17 cellular contexts compared by ENCODE assay signal in genomic region chr11:116030697-116031331, GRCh38.
A peak's percentile ranks its signal among the peaks of the same experiment; 100 is the strongest.
DNase-seq lines count a peak whose midpoint lies in the region; ATAC-seq, FAIRE-seq and TF ChIP-seq lines count a peak whose summit lies in the region.
"Had no signal": no experiment of that assay in that cellular context is flagged by ENCODE, and none has a peak within 500 bp of the region (broad histone marks: within the 10 kb centered on the region; RNA-seq: fewer than 3 reads in every experiment).

No MANE protein-coding gene starts in this region.

- in situ Hi-C loops in GM12878 (cut with MboI), result no loop called here

- TF ChIP-seq EP300 in GM12878 (IDR thresholded peaks at IDR 0.05; ENCODE audit: borderline replicate concordance in 1 of 2, control insufficient read depth in 1 of 2, low read depth in 2 of 2, low read length in 2 of 2), result peak in 1 of 2 experiments; percentile 50; a peak in 1 of 4 replicates

- H3K9ac ChIP-seq in GM12878 (ENCODE audit: control insufficient read depth, insufficient read depth, low read length), result no peak overlapping the region

- no peak overlapping the region; the same call in 1 of the 2 replicates for H2AFZ ChIP-seq in GM12878 (ENCODE audit: control insufficient read depth, low read depth, low read length)

- FAIRE-seq in GM18507 (lab: Jason Lieb, UNC) (peak; percentile 39), GM12878 (lab: Jason Lieb, UNC) (peak; percentile 7)
- FAIRE-seq: G401.6, HepG2, HTR-8/SVneo had no signal

- RAD21 ChIA-PET in GM12878 (lab: Charles Lee; ENCODE audit: unreplicated experiment), result interaction anchor here (1.2 to 1.4 kb wide), 2 partner anchors 43 to 44 kb away, joined by 5 to 6 read pairs; no protein-coding TSS in a partner anchor

- no peaks in the 10 kb centered on the region for H3K36me3 ChIP-seq in GM12878 (ENCODE audit: control insufficient read depth in 2 of 2, insufficient read depth in 2 of 2, low read length in 1 of 2)

- no peaks in the 10 kb centered on the region for H4K20me1 ChIP-seq in GM12878 (ENCODE audit: control insufficient read depth, insufficient read depth)

- 0 out of 2 replicates have a peak overlapping the region, but pooled peaks have one; percentile 13 for H3K4me2 ChIP-seq in GM12878 (ENCODE audit: control insufficient read depth, insufficient read depth)

- intact Hi-C loops in GM12878 (cut with micrococcal nuclease; ENCODE audit: unreplicated experiment), result loop anchor here (1.0 kb wide), 1 partner anchor 35 kb away; no protein-coding TSS in a partner anchor

- ATAC-seq in GM21619 (IDR thresholded peaks at IDR 0.05; ENCODE audit: unreplicated experiment) (peak; percentile 53), GM12878 (peak; percentile 85), GM21390 (IDR thresholded peaks at IDR 0.05; ENCODE audit: unreplicated experiment) (no peak)
- ATAC-seq: HepG2 had no signal

- DNase-seq in DMS53 (lab: John Stamatoyannopoulos, UW), result peak; percentile 43
- no peak for DNase-seq in DMS53 treated with DMSO at 0.1 percent for 48 hours (lab: John Stamatoyannopoulos, UW; ENCODE audit: unreplicated experiment)
- DNase-seq in GM18507 (ENCODE audit: extremely low spot score, insufficient read length, low read depth), result no peak
- DNase-seq in GM12878 (ENCODE audit: low read depth, low spot score), result peak; percentile 36
- no peak for DNase-seq in activated naive CD4-positive, alpha-beta T cell (lab: John Stamatoyannopoulos, UW)
- no peak for DNase-seq in globus pallidus (ENCODE audit: low spot score)
- DNase-seq: Caco-2; CD8-positive, alpha-beta memory T cell; EL; GOT3; H9 had no signal

- no peak overlapping the region for H3K4me3 ChIP-seq in GM12878

- no peak for TF ChIP-seq RAD21 in GM12878 (IDR thresholded peaks at IDR 0.05; ENCODE audit: insufficient read depth, low read depth, low read length)

- 23% methylated on average over 4 of the region's 4 CpGs for WGBS in GM12878 (ENCODE audit: insufficient coverage, insufficient replicate concordance, low lambda C conversion rate, missing lambda C conversion rate)

- CTCF ChIA-PET in GM12878 (lab: Yijun Ruan, JAX), result interaction anchor here (1.0 to 1.1 kb wide), 2 partner anchors 34 to 48 kb away, joined by 3 read pairs; no protein-coding TSS in a partner anchor

- BruUV-seq in GM12878 (replicated peaks; lab: Mats Ljungman, UMichigan), result no TSS peak

- H3K27ac ChIP-seq in GM12878 (ENCODE audit: control insufficient read depth, insufficient read depth), result no peak overlapping the region
- H3K27ac ChIP-seq: 22Rv1 had no signal

- H3K9me3 ChIP-seq in GM12878 (replicated peaks; ENCODE audit: control insufficient read depth, insufficient read depth, low read length), result no peaks in the 10 kb centered on the region; the same call in 2 of the 3 replicates
- H3K9me3 ChIP-seq: Caco-2 had no signal

- SMC1A ChIA-PET in GM12878 (lab: Charles Lee; ENCODE audit: uncharacterized antibody, unreplicated experiment), result interaction anchor here (1.0 to 1.3 kb wide), 4 partner anchors 11 to 141 kb away, joined by 3 to 5 read pairs (median 4); no protein-coding TSS in a partner anchor

- H3K27me3 ChIP-seq in GM12878 (replicated peaks in 1 of 2; ENCODE audit: control insufficient read depth in 2 of 2, insufficient read depth in 2 of 2, low read length in 1 of 2), result no peaks in the 10 kb centered on the region

- H3K4me1 ChIP-seq in GM12878 (ENCODE audit: control insufficient read depth, insufficient read depth, low read length), result peaks cover 6% of the 10 kb centered on the region; the same call in 1 of the 2 replicates
- H3K4me1 ChIP-seq: Caco-2 had no signal

- no peak for TF ChIP-seq CTCF in GM12878 (IDR thresholded peaks at IDR 0.05 in 2 of 3, conservative IDR thresholded peaks at IDR 0.05 in 1 of 3; ENCODE audit: control insufficient read depth in 2 of 3, extremely low read depth in 1 of 3, insufficient read depth in 1 of 3, low read depth in 3 of 3, low read length in 3 of 3)

- TF ChIP-seq POLR2A in GM12878 (IDR thresholded peaks at IDR 0.05; ENCODE audit: low read depth, low read length), result no peak

- H3K79me2 ChIP-seq in GM12878 (ENCODE audit: control insufficient read depth, insufficient read depth, low read length), result no peaks in the 10 kb centered on the region

- POLR2A ChIA-PET in GM12878 (lab: Charles Lee), result interaction anchor here (0.8 kb wide), 1 partner anchor 110 kb away, joined by 3 read pairs; no protein-coding TSS in a partner anchor

TF ChIP-seq in GM12878, 131 proteins besides CTCF, POLR2A, EP300 and RAD21:
- peak; percentile 33; the same call in 1 of the 2 replicates for TF ChIP-seq RUNX3 (IDR thresholded peaks at IDR 0.05; ENCODE audit: low read length)
- no peak for TF ChIP-seq FOXM1 (IDR thresholded peaks at IDR 0.05; ENCODE audit: low read depth, low read length)
- TF ChIP-seq NFIC (IDR thresholded peaks at IDR 0.05; ENCODE audit: low read depth, low read length), result no peak
- TF ChIP-seq BCL3 (IDR thresholded peaks at IDR 0.05; ENCODE audit: borderline replicate concordance, insufficient read depth, low read depth, low read length, poor library complexity, severe bottlenecking), result no peak

Comparison
In these comparisons a context has a peak if more than half of its experiments do, and no peak if none do; other contexts are left out.
1. DNase-seq: peak in DMS53 (single experiment) and GM12878 (single experiment); none in DMS53 treated with DMSO at 0.1 percent for 48 hours (single experiment), GM18507 (single experiment), activated naive CD4-positive, alpha-beta T cell (0 of 4) and globus pallidus (single experiment).